Comparison of ENCODE assay signal across 8 cellular contexts in the genomic region with DNA sequence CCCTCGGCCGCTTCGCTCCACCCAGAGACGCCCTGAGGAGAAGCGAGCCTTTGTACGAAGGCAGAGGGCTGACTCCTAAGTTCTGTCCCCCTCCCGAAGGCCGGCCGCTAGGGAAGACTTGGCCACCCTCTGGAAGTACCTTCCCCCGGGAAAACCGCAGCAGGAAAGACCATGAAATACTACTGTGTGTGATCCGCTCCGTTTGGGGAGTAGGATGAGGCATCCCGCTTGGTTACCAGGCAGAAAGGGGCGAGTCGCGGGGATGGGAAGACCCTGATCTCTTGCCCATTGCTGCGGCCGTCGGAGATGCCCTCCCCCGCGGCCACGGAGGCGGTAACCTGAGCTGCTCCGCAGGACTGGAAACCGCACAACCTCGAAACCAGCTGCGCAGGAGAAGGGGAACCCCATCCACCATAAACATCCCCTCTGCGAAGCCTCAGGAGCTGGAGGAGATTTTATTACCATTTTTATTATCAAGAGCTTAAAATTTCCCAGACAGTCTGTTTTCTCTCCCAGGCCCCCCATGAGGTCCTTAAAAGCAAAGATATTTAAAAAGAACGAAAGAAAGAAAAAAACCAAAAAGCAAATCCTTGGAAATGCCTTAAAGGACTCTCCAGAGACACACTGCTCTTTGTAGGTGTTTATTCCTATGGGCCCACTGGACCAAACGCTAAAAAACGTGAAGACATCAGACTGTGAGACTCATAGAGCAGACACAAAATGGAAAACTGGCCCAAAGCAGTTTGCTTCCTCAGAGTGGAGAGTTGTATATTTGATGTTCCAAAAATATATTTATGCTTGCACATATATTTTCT. TPM values are rescaled to one million over a fixed set of nuclear protein-coding genes. Genes with fewer than 3 reads are reported as not detected.
A peak's percentile ranks its signal among the peaks of the same experiment; 100 is the strongest.
DNase-seq lines count a peak whose midpoint lies in the region; ATAC-seq and TF ChIP-seq lines count a peak whose summit lies in the region.

No MANE protein-coding gene starts in this region.

- H3K36me3 Mint-ChIP-seq in GM23338 (ENCODE audit: low read depth): no peaks in the 10 kb centered on the region
- H3K36me3 Mint-ChIP-seq in activated CD8-positive, alpha-beta T cell treated with anti-CD3 and anti-CD28 coated beads for 36 hours (ENCODE audit: low read depth): no peaks in the 10 kb centered on the region

- peaks cover 56% of the 10 kb centered on the region for H3K27me3 ChIP-seq in GM23338 (ENCODE audit: insufficient read depth)

- H3K27ac ChIP-seq in GM23338 (ENCODE audit: low read depth): no peak overlapping the region

- peak overlapping the region; percentile 82 for H3K4me3 Mint-ChIP-seq in GM23338
- peak overlapping the region; percentile 40 for H3K4me3 Mint-ChIP-seq in activated CD8-positive, alpha-beta T cell treated with anti-CD3 and anti-CD28 coated beads for 36 hours

- peak overlapping the region; percentile 99 for H2AFZ ChIP-seq in GM23338

- POLR2A ChIA-PET in activated CD8-positive, alpha-beta T cell treated with anti-CD3 and anti-CD28 coated beads for 36 hours (lab: Charles Lee): interaction anchor here (0.7 kb wide), 1 partner anchor 11 kb away, joined by 3 read pairs; no protein-coding TSS in a partner anchor

- H4K20me1 ChIP-seq in GM23338 (replicated peaks; ENCODE audit: insufficient read depth): 0 out of 2 replicates have a peak, but pooled peaks cover 4% of the 10 kb centered on the region

- no peak for TF ChIP-seq CTCF in GM23338 (conservative IDR thresholded peaks at IDR 0.05; ENCODE audit: low read depth in 2 of 2)
- no peak for TF ChIP-seq CTCF in activated CD8-positive, alpha-beta T cell treated with anti-CD3 and anti-CD28 coated beads for 36 hours (IDR thresholded peaks at IDR 0.05)
- no peak for TF ChIP-seq CTCF in retinal pigment epithelial cell (conservative IDR thresholded peaks at IDR 0.05; ENCODE audit: low read depth, low read length)

- ATAC-seq in GM23338: peak; percentile 43
- ATAC-seq in activated CD8-positive, alpha-beta T cell treated with anti-CD3 and anti-CD28 coated beads for 36 hours: no peak
- ATAC-seq in left ventricle myocardium superior: peak; percentile 46

- H3K27ac Mint-ChIP-seq in GM23338: no peak overlapping the region
- H3K27ac Mint-ChIP-seq in activated CD8-positive, alpha-beta T cell treated with anti-CD3 and anti-CD28 coated beads for 36 hours: no peak overlapping the region

- no peaks in the 10 kb centered on the region for H3K79me2 ChIP-seq in GM23338 (replicated peaks; ENCODE audit: insufficient read depth)

- CTCF ChIA-PET in activated CD8-positive, alpha-beta T cell treated with anti-CD3 and anti-CD28 coated beads for 36 hours (lab: Charles Lee): interaction anchor here (1.0 to 3.4 kb wide), 7 partner anchors 9 to 188 kb away, joined by 3 to 18 read pairs (median 4); no protein-coding TSS in a partner anchor

- peak overlapping the region; percentile 98 for H3K4me2 ChIP-seq in GM23338

- peak overlapping the region; percentile 87 for H3K4me3 ChIP-seq in GM23338
- peak overlapping the region; percentile 79 for H3K4me3 ChIP-seq in retinal pigment epithelial cell (ENCODE audit: low read length)

- intact Hi-C loops in activated CD8-positive, alpha-beta T cell treated with anti-CD3 and anti-CD28 coated beads for 36 hours (cut with micrococcal nuclease): no loop called here
- intact Hi-C loops in left ventricle myocardium superior (cut with micrococcal nuclease): loop anchor here (5.0 kb wide), 1 partner anchor 73 kb away; no protein-coding TSS in a partner anchor

- H3K4me1 Mint-ChIP-seq in GM23338: peaks cover 22% of the 10 kb centered on the region
- peaks cover 24% of the 10 kb centered on the region for H3K4me1 Mint-ChIP-seq in activated CD8-positive, alpha-beta T cell treated with anti-CD3 and anti-CD28 coated beads for 36 hours (ENCODE audit: low read depth)

- H3K27me3 Mint-ChIP-seq in GM23338 (ENCODE audit: insufficient read depth, low read depth, poor library complexity): peaks cover 45% of the 10 kb centered on the region
- peaks cover 42% of the 10 kb centered on the region for H3K27me3 Mint-ChIP-seq in activated CD8-positive, alpha-beta T cell treated with anti-CD3 and anti-CD28 coated beads for 36 hours

- no peaks in the 10 kb centered on the region for H3K36me3 ChIP-seq in GM23338 (ENCODE audit: insufficient read depth)

- no peaks in the 10 kb centered on the region for H3K9me2 ChIP-seq in GM23338 (ENCODE audit: insufficient read depth)

- peaks cover 16% of the 10 kb centered on the region for H3K4me1 ChIP-seq in GM23338 (ENCODE audit: insufficient read depth)

- peaks cover 6% of the 10 kb centered on the region; the same call in 1 of the 2 replicates for H3F3A ChIP-seq in GM23338 (replicated peaks; ENCODE audit: low read depth)

- DNase-seq in GM23338 (ENCODE audit: low spot score): peak; percentile 76
- DNase-seq in activated CD8-positive, alpha-beta T cell treated with anti-CD3 and anti-CD28 coated beads for 36 hours: peak; percentile 36
- DNase-seq in left ventricle myocardium superior: no peak
- no peak for DNase-seq in retinal pigment epithelial cell (ENCODE audit: low read depth)
- DNase-seq in stimulated activated CD4-positive, alpha-beta T cell treated with anti-CD3 and anti-CD28 coated beads, Interleukin-2, amount 100 ng/mL, for 48 hours: no peak
- DNase-seq in NCI-H1417 (lab: John Stamatoyannopoulos, UW): no peak
- no peak for DNase-seq in NCI-H2107 (lab: John Stamatoyannopoulos, UW)
- DNase-seq in epidermal melanocyte (ENCODE audit: insufficient read length, low spot score): no peak

- no peaks in the 10 kb centered on the region for H3K9me3 Mint-ChIP-seq in GM23338
- H3K9me3 Mint-ChIP-seq in activated CD8-positive, alpha-beta T cell treated with anti-CD3 and anti-CD28 coated beads for 36 hours: peaks cover 3% of the 10 kb centered on the region

TF ChIP-seq in GM23338, 12 proteins besides CTCF, POLR2A, EP300 and RAD21:
- peak; percentile 67 for TF ChIP-seq EZH2 (IDR thresholded peaks at IDR 0.05; ENCODE audit: low read depth, unreplicated experiment)
- TF ChIP-seq POLR2AphosphoS5 (IDR thresholded peaks at IDR 0.05; ENCODE audit: low read depth): no peak

RNA-seq across cellular contexts. Expression of a gene that starts 1.0 kb away (rescaled TPM):
- 7.1 and 10.4 TPM in 2 replicates for total RNA-seq in GM23338 (2014; rRNA removed; shearing (Covaris generic))
- 2.7 and 4.3 TPM in 2 replicates for polyA plus RNA-seq in GM23338 (2016; fragmentation: Nextera tagmentation; extraction: Ambion mirVana)
- under 1 TPM in 1 of 2 experiments, not detected in 1; 0.29 TPM for total RNA-seq in activated CD8-positive, alpha-beta T cell treated with anti-CD3 and anti-CD28 coated beads for 36 hours
- total RNA-seq in left ventricle myocardium superior: 41.3 TPM

Comparison
In these comparisons a context has a peak if more than half of its experiments do, and no peak if none do; other contexts are left out.
1. DNase-seq: peak in GM23338 (single experiment) and activated CD8-positive, alpha-beta T cell treated with anti-CD3 and anti-CD28 coated beads for 36 hours (single experiment); none in left ventricle myocardium superior (single experiment), retinal pigment epithelial cell (single experiment), stimulated activated CD4-positive, alpha-beta T cell treated with anti-CD3 and anti-CD28 coated beads, Interleukin-2, amount 100 ng/mL, for 48 hours (0 of 2), NCI-H1417 (0 of 3), NCI-H2107 (single experiment) and epidermal melanocyte (single experiment).